Comparison of ENCODE assay signal across 8 cellular contexts in genomic region chr7:80060218-80060806, GRCh38.
DNase-seq lines count a peak whose midpoint lies in the region; ATAC-seq, FAIRE-seq and TF ChIP-seq lines count a peak whose summit lies in the region.

No MANE protein-coding gene starts in this region.

- H3K9me3 Mint-ChIP-seq in astrocyte (ENCODE audit: unreplicated experiment) = no peaks in the 10 kb centered on the region

- FAIRE-seq in astrocyte (lab: Jason Lieb, UNC) = peak; percentile 37

- H3K4me2 ChIP-seq in astrocyte (ENCODE audit: low read length) = no peak overlapping the region

- H4K20me1 ChIP-seq in astrocyte (ENCODE audit: insufficient read depth, low read length) = no peaks in the 10 kb centered on the region

- H3K36me3 ChIP-seq in astrocyte (ENCODE audit: insufficient read depth, low read length) = no peaks in the 10 kb centered on the region
- H3K36me3 ChIP-seq in effector memory CD4-positive, alpha-beta T cell (ENCODE audit: control insufficient read depth, insufficient read depth, low read length) = no peaks in the 10 kb centered on the region

- no peaks in the 10 kb centered on the region for H3K36me3 Mint-ChIP-seq in astrocyte (ENCODE audit: low read depth, unreplicated experiment)

- H3K9ac ChIP-seq in astrocyte (ENCODE audit: low read length) = no peak overlapping the region

- H3K79me2 ChIP-seq in astrocyte (ENCODE audit: insufficient read depth, low read length) = no peaks in the 10 kb centered on the region

- no peaks in the 10 kb centered on the region for H3K4me1 ChIP-seq in astrocyte (ENCODE audit: insufficient read depth, low read length)
- no peaks in the 10 kb centered on the region for H3K4me1 ChIP-seq in effector memory CD4-positive, alpha-beta T cell (ENCODE audit: control insufficient read depth, insufficient read depth, low read length, poor library complexity, severe bottlenecking)

- H3K4me3 Mint-ChIP-seq in astrocyte (ENCODE audit: unreplicated experiment) = no peak overlapping the region

- peaks cover 5% of the 10 kb centered on the region for H3K9me3 ChIP-seq in astrocyte (ENCODE audit: insufficient read depth, low read depth, low read length)
- H3K9me3 ChIP-seq in effector memory CD4-positive, alpha-beta T cell (ENCODE audit: control insufficient read depth, low read length) = no peaks in the 10 kb centered on the region

- H3K4me1 Mint-ChIP-seq in astrocyte (ENCODE audit: low read depth, unreplicated experiment) = no peaks in the 10 kb centered on the region

- ATAC-seq in GM19351 (IDR thresholded peaks at IDR 0.05; ENCODE audit: unreplicated experiment) = peak; percentile 77
- ATAC-seq in HG03135 (IDR thresholded peaks at IDR 0.05; ENCODE audit: unreplicated experiment) = no peak

- no peak overlapping the region for H3K4me3 ChIP-seq in astrocyte (ENCODE audit: insufficient read depth, low read depth, low read length)
- no peak overlapping the region for H3K4me3 ChIP-seq in effector memory CD4-positive, alpha-beta T cell (ENCODE audit: insufficient read depth, low read depth, low read length, poor library complexity, severe bottlenecking)

- peak; percentile 35 for TF ChIP-seq CTCF in astrocyte (IDR thresholded peaks at IDR 0.05; ENCODE audit: insufficient read depth, low read depth, low read length)

- H3K27ac ChIP-seq in astrocyte (ENCODE audit: low read depth, low read length) = no peak overlapping the region
- H3K27ac ChIP-seq in effector memory CD4-positive, alpha-beta T cell (ENCODE audit: insufficient read depth, low read length, poor library complexity, severe bottlenecking) = no peak overlapping the region

- H3K27ac Mint-ChIP-seq in astrocyte (ENCODE audit: unreplicated experiment) = no peak overlapping the region

- DNase-seq in AML-193 (lab: John Stamatoyannopoulos, UW) (peak; percentile 14 to 32), NCI-H2107 (lab: John Stamatoyannopoulos, UW) (peak; percentile 8), astrocyte (ENCODE audit: low read depth) (peak; percentile 45), kidney tubule cell (ENCODE audit: low spot score) (peak; percentile 58)
- no peak for DNase-seq in effector memory CD4-positive, alpha-beta T cell
- no peak for DNase-seq in activated CD8-positive, alpha-beta memory T cell treated with anti-CD3 and anti-CD28 coated beads, Interleukin-2, amount 50 U/mL, for 4 hours

- H3K27me3 Mint-ChIP-seq in astrocyte (ENCODE audit: low read depth, unreplicated experiment) = no peaks in the 10 kb centered on the region

- no peak overlapping the region for H2AFZ ChIP-seq in astrocyte (ENCODE audit: low read depth, low read length)

- H3K27me3 ChIP-seq in astrocyte (ENCODE audit: insufficient read depth, low read length) = no peaks in the 10 kb centered on the region
- H3K27me3 ChIP-seq in effector memory CD4-positive, alpha-beta T cell (replicated peaks; ENCODE audit: control insufficient read depth, insufficient read depth, low read length, poor library complexity, severe bottlenecking) = no peaks in the 10 kb centered on the region

Comparison
In these comparisons a context has a peak if more than half of its experiments do, and no peak if none do; other contexts are left out.
1. DNase-seq: peak in AML-193 (2 of 2), NCI-H2107 (single experiment), astrocyte (single experiment) and kidney tubule cell (single experiment); none in effector memory CD4-positive, alpha-beta T cell (0 of 3) and activated CD8-positive, alpha-beta memory T cell treated with anti-CD3 and anti-CD28 coated beads, Interleukin-2, amount 50 U/mL, for 4 hours (single experiment).